ENCODE assay signal across 20 cellular contexts in genomic region chr5:94692610-94693009, GRCh38.
DNase-seq lines count a peak whose midpoint lies in the region.
"Had no signal": no experiment of that assay in that cellular context is flagged by ENCODE, and none has a peak within 500 bp of the region (broad histone marks: within the 10 kb centered on the region; RNA-seq: fewer than 3 reads in every experiment).

No MANE protein-coding gene starts in this region.

- no peak overlapping the region for H3K4me3 Mint-ChIP-seq in CD4-positive, alpha-beta memory T cell
- H3K4me3 Mint-ChIP-seq: activated B cell treated with CpG ODN at 0.5 μM for 24 hours; activated naive CD8-positive, alpha-beta T cell treated with anti-CD3 and anti-CD28 coated beads, Interleukin-2, amount 50 U/mL, for 24 hours; activated T-cell treated with anti-CD3 and anti-CD28 coated beads, Interleukin-2, amount 50 U/mL, for 4 hours; CD4-positive, CD25-positive, alpha-beta regulatory T cell; stimulated activated naive CD8-positive, alpha-beta T cell treated with anti-CD3 and anti-CD28 coated beads, Interleukin-15, amount 100 ng/mL, for 72 hours had no signal

- peaks cover 27 to 45% of the 10 kb centered on the region in 2 donors for H3K36me3 Mint-ChIP-seq in CD4-positive, alpha-beta memory T cell

- H3K27ac ChIP-seq in CD4-positive, alpha-beta memory T cell (ENCODE audit: low read depth, low read length), result no peak overlapping the region
- H3K27ac ChIP-seq: 22Rv1, prostate gland, vagina had no signal

- no peaks in the 10 kb centered on the region for H3K27me3 ChIP-seq in neuron (ENCODE audit: insufficient read depth, low read length)
- no peaks in the 10 kb centered on the region for H3K27me3 ChIP-seq in CD4-positive, alpha-beta memory T cell (ENCODE audit: insufficient read depth, low read length)
- H3K27me3 ChIP-seq: MG63, vagina had no signal

- H3K36me3 ChIP-seq in neuron (ENCODE audit: insufficient read depth, low read length), result peaks cover 13% of the 10 kb centered on the region
- H3K36me3 ChIP-seq in CD4-positive, alpha-beta memory T cell (ENCODE audit: insufficient read depth, low read length), result peaks cover 5% of the 10 kb centered on the region
- H3K36me3 ChIP-seq: prostate gland, vagina had no signal

- no peak overlapping the region for H3K27ac Mint-ChIP-seq in CD4-positive, alpha-beta memory T cell
- H3K27ac Mint-ChIP-seq: activated B cell treated with CpG ODN at 0.5 μM for 24 hours; activated naive CD8-positive, alpha-beta T cell treated with anti-CD3 and anti-CD28 coated beads, Interleukin-2, amount 50 U/mL, for 24 hours; stimulated activated naive CD8-positive, alpha-beta T cell treated with anti-CD3 and anti-CD28 coated beads, Interleukin-15, amount 100 ng/mL, for 72 hours had no signal

- H2AFZ ChIP-seq in neuron (ENCODE audit: low read depth, low read length), result no peak overlapping the region

- no peaks in the 10 kb centered on the region for H3K27me3 Mint-ChIP-seq in CD4-positive, alpha-beta memory T cell
- H3K27me3 Mint-ChIP-seq: activated B cell treated with CpG ODN at 0.5 μM for 24 hours; activated naive CD8-positive, alpha-beta T cell treated with anti-CD3 and anti-CD28 coated beads, Interleukin-2, amount 50 U/mL, for 24 hours; CD4-positive, CD25-positive, alpha-beta regulatory T cell; stimulated activated naive CD8-positive, alpha-beta T cell treated with anti-CD3 and anti-CD28 coated beads, Interleukin-15, amount 100 ng/mL, for 72 hours had no signal

- intact Hi-C loops in CD4-positive, alpha-beta memory T cell (cut with micrococcal nuclease), result loop anchor here (1.0 to 5.0 kb wide), 3 partner anchors 160 to 1085 kb away; no protein-coding TSS in a partner anchor

- H3K4me1 ChIP-seq in neuron (ENCODE audit: insufficient read depth, low read length), result peaks cover 37% of the 10 kb centered on the region
- no peaks in the 10 kb centered on the region for H3K4me1 ChIP-seq in CD4-positive, alpha-beta memory T cell (ENCODE audit: insufficient read depth, low read length)
- H3K4me1 ChIP-seq: prostate gland, vagina had no signal

- peak overlapping the region; percentile 2 for H3K4me3 ChIP-seq in neuron (ENCODE audit: low read length)
- H3K4me3 ChIP-seq in CD4-positive, alpha-beta memory T cell (ENCODE audit: low read length in 2 of 2), result no peak overlapping the region
- H3K4me3 ChIP-seq: K562, MG63, prostate gland, vagina had no signal

- POLR2A ChIA-PET in CD4-positive, alpha-beta memory T cell (lab: Charles Lee; ENCODE audit: partially characterized antibody), result no interaction called here

- peaks cover 0 to 8% (median 2%) of the 10 kb centered on the region in 4 donors for H3K4me1 Mint-ChIP-seq in CD4-positive, alpha-beta memory T cell
- H3K4me1 Mint-ChIP-seq: activated B cell treated with CpG ODN at 0.5 μM for 24 hours; activated naive CD8-positive, alpha-beta T cell treated with anti-CD3 and anti-CD28 coated beads, Interleukin-2, amount 50 U/mL, for 24 hours; stimulated activated naive CD8-positive, alpha-beta T cell treated with anti-CD3 and anti-CD28 coated beads, Interleukin-15, amount 100 ng/mL, for 72 hours had no signal

- no peaks in the 10 kb centered on the region for H3K9me3 Mint-ChIP-seq in CD4-positive, alpha-beta memory T cell
- H3K9me3 Mint-ChIP-seq: activated B cell treated with CpG ODN at 0.5 μM for 24 hours; activated naive CD8-positive, alpha-beta T cell treated with anti-CD3 and anti-CD28 coated beads, Interleukin-2, amount 50 U/mL, for 24 hours; activated T-cell treated with anti-CD3 and anti-CD28 coated beads, Interleukin-2, amount 50 U/mL, for 4 hours; CD4-positive, CD25-positive, alpha-beta regulatory T cell; stimulated activated naive CD8-positive, alpha-beta T cell treated with anti-CD3 and anti-CD28 coated beads, Interleukin-15, amount 100 ng/mL, for 72 hours had no signal

- CTCF ChIA-PET in CD4-positive, alpha-beta memory T cell (lab: Charles Lee; ENCODE audit: partially characterized antibody), result interaction anchor here (1.2 to 5.8 kb wide), 3 partner anchors 45 to 168 kb away, joined by 4 to 36 read pairs (median 5); no protein-coding TSS in a partner anchor

- no peaks in the 10 kb centered on the region for H3K9me3 ChIP-seq in neuron (ENCODE audit: low read length)
- H3K9me3 ChIP-seq in CD4-positive, alpha-beta memory T cell (ENCODE audit: control insufficient read depth in 1 of 2, low read length in 2 of 2), result no peaks in the 10 kb centered on the region
- H3K9me3 ChIP-seq: MG63, prostate gland, vagina had no signal

- DNase-seq in DMS79 treated with DMSO at 0.1 percent for 48 hours (lab: John Stamatoyannopoulos, UW) (peak; percentile 53), DMS79 (lab: John Stamatoyannopoulos, UW) (no peak), NCI-H146 treated with DMSO at 0.1 percent for 48 hours (lab: John Stamatoyannopoulos, UW; ENCODE audit: unreplicated experiment) (peak; percentile 9), cerebellar cortex (ENCODE audit: low spot score) (peak; percentile 51), NCI-H524 treated with DMSO at 0.1 percent for 48 hours (lab: John Stamatoyannopoulos, UW) (no peak), germinal center (ENCODE audit: low spot score) (no peak)
- no peak for DNase-seq in CD4-positive, alpha-beta memory T cell
- DNase-seq: activated B cell treated with CpG ODN at 0.5 μM for 24 hours; activated CD4-positive, alpha-beta T cell treated with anti-CD3 and anti-CD28 coated beads, Interleukin-2, amount 50 U/mL, for 1 hour; activated naive CD8-positive, alpha-beta T cell treated with anti-CD3 and anti-CD28 coated beads, Interleukin-2, amount 50 U/mL, for 24 hours; activated T-cell treated with anti-CD3 and anti-CD28 coated beads, Interleukin-2, amount 50 U/mL, for 4 hours; NK-92 treated with Interleukin-12 subunit alpha and Interleukin-12 subunit beta, amount 100 ng/mL, for 24 hours; stimulated activated naive CD8-positive, alpha-beta T cell treated with anti-CD3 and anti-CD28 coated beads, Interleukin-15, amount 100 ng/mL, for 72 hours had no signal

Comparison
In these comparisons a context has a peak if more than half of its experiments do, and no peak if none do; other contexts are left out.
1. DNase-seq: peak in DMS79 treated with DMSO at 0.1 percent for 48 hours (single experiment), NCI-H146 treated with DMSO at 0.1 percent for 48 hours (single experiment) and cerebellar cortex (single experiment); none in DMS79 (single experiment), NCI-H524 treated with DMSO at 0.1 percent for 48 hours (single experiment), CD4-positive, alpha-beta memory T cell (0 of 5) and germinal center (single experiment).